In genomic region chr18:58316943-58317342, GRCh38 we compare ENCODE assay signal across 8 cellular contexts.
DNase-seq lines count a peak whose midpoint lies in the region; ATAC-seq and TF ChIP-seq lines count a peak whose summit lies in the region.

No MANE protein-coding gene starts in this region.

- TF ChIP-seq CTCF in GM12865 (IDR thresholded peaks at IDR 0.05; ENCODE audit: insufficient read depth, low read depth, low read length, missing control alignments) (no peak), HCT116 (IDR thresholded peaks at IDR 0.05 in 2 of 3, conservative IDR thresholded peaks at IDR 0.05 in 1 of 3; ENCODE audit: borderline replicate concordance in 1 of 3, insufficient read depth in 1 of 3, low read depth in 2 of 3, low read length in 2 of 3) (no peak), astrocyte of the spinal cord (IDR thresholded peaks at IDR 0.05; ENCODE audit: low read depth, low read length) (no peak), nephron progenitor cell (IDR thresholded peaks at IDR 0.05) (no peak)

- H3K9me3 Mint-ChIP-seq in nephron progenitor cell: no peaks in the 10 kb centered on the region

- peaks cover 8% of the 10 kb centered on the region for H3K27me3 Mint-ChIP-seq in nephron progenitor cell (ENCODE audit: low read depth, poor library complexity)

- in situ Hi-C loops in astrocyte of the spinal cord (cut with HindIII; ENCODE audit: low sequenced_read_pairs): no loop called here

- DNase-seq in GM12865 (ENCODE audit: low read depth): peak; percentile 35
- no peak for DNase-seq in HCT116 (ENCODE audit: low read depth, low spot score)
- DNase-seq in astrocyte of the spinal cord (ENCODE audit: low read depth, low spot score): peak; percentile 39
- DNase-seq in nephron progenitor cell: no peak
- no peak for DNase-seq in NCI-H748 treated with DMSO at 0.1 percent for 48 hours (lab: John Stamatoyannopoulos, UW)
- DNase-seq in NCI-H128 (lab: John Stamatoyannopoulos, UW; ENCODE audit: unreplicated experiment): no peak
- no peak for DNase-seq in NCI-H446 (lab: John Stamatoyannopoulos, UW)

- POLR2A ChIA-PET in HCT116 (lab: Charles Lee): no interaction called here

- H3K36me3 ChIP-seq in HCT116 (ENCODE audit: control insufficient read depth in 1 of 2, insufficient read depth in 2 of 2, low read length in 2 of 2): no peaks in the 10 kb centered on the region

- H4K20me1 ChIP-seq in HCT116 (ENCODE audit: insufficient read depth): no peaks in the 10 kb centered on the region

- 0 out of 2 replicates have a peak overlapping the region, but pooled peaks have one; percentile 57 for H3K9ac ChIP-seq in HCT116 (ENCODE audit: low read length)

- ATAC-seq in HCT116 (no peak), HG02623 (IDR thresholded peaks at IDR 0.05; ENCODE audit: unreplicated experiment) (no peak)

- TF ChIP-seq RAD21 in HCT116 (IDR thresholded peaks at IDR 0.05; ENCODE audit: low read depth): no peak

- H3K4me2 ChIP-seq in HCT116 (ENCODE audit: low read length): no peak overlapping the region

- H3K4me3 ChIP-seq in GM12865 (ENCODE audit: low read depth, low read length): no peak overlapping the region
- H3K4me3 ChIP-seq in HCT116 (replicated peaks in 1 of 2; ENCODE audit: low read depth in 1 of 2, low read length in 2 of 2): no peak overlapping the region
- H3K4me3 ChIP-seq in astrocyte of the spinal cord (ENCODE audit: low read depth, low read length): no peak overlapping the region

- H3K4me1 ChIP-seq in HCT116 (ENCODE audit: control insufficient read depth in 1 of 2, insufficient read depth in 2 of 2, low read length in 2 of 2): peaks cover 46 to 63% of the 10 kb centered on the region in 2 experiments

- intact Hi-C loops in HCT116 (cut with micrococcal nuclease): no loop called here

- CTCF ChIA-PET in HCT116 (lab: Charles Lee): interaction anchor here (1.4 kb wide), 1 partner anchor 435 kb away, joined by 3 read pairs; no protein-coding TSS in a partner anchor

- H2AFZ ChIP-seq in HCT116 (ENCODE audit: low read depth, low read length, poor library complexity, severe bottlenecking): no peak overlapping the region

- H3K27ac ChIP-seq in HCT116 (ENCODE audit: low read depth, low read length): no peak overlapping the region

- no peaks in the 10 kb centered on the region for H3K27me3 ChIP-seq in HCT116 (ENCODE audit: insufficient read depth, low read length)

- TF ChIP-seq POLR2A in HCT116 (IDR thresholded peaks at IDR 0.05; ENCODE audit: borderline replicate concordance, extremely low read depth, insufficient read depth, insufficient read length): no peak

- no peaks in the 10 kb centered on the region for H3K79me2 ChIP-seq in HCT116 (ENCODE audit: insufficient read depth, low read length)

- no TSS peak for BruUV-seq in HCT116 (replicated peaks; lab: Mats Ljungman, UMichigan)

- no peaks in the 10 kb centered on the region for H3K9me2 ChIP-seq in HCT116 (ENCODE audit: insufficient read depth)

- H3K4me1 Mint-ChIP-seq in nephron progenitor cell: peaks cover 38% of the 10 kb centered on the region

- RAD21 ChIA-PET in HCT116 (lab: Charles Lee; ENCODE audit: low non-redundant PET in 1 of 2, low total read pairs in 2 of 2, uncharacterized antibody in 2 of 2, unreplicated experiment in 2 of 2): no interaction called here

- peak overlapping the region; percentile 4 for H3K27ac Mint-ChIP-seq in nephron progenitor cell

- H3K36me3 Mint-ChIP-seq in nephron progenitor cell (ENCODE audit: low read depth): no peaks in the 10 kb centered on the region

- H3K4me3 Mint-ChIP-seq in nephron progenitor cell: no peak overlapping the region

- H3K9me3 ChIP-seq in HCT116 (ENCODE audit: control insufficient read depth in 1 of 2, insufficient read depth in 1 of 2, low read depth in 1 of 2, low read length in 2 of 2): no peaks in the 10 kb centered on the region

TF ChIP-seq in HCT116, 20 proteins besides CTCF, POLR2A, EP300 and RAD21:
- TF ChIP-seq SRF (IDR thresholded peaks at IDR 0.05; ENCODE audit: low read depth) (no peak), CBX3 (IDR thresholded peaks at IDR 0.05; ENCODE audit: low read depth) (no peak), EZH2phosphoT487 (IDR thresholded peaks at IDR 0.05; ENCODE audit: borderline replicate concordance) (no peak), ZNF274 (IDR thresholded peaks at IDR 0.05; ENCODE audit: low read depth, low read length) (no peak), ATF3 (IDR thresholded peaks at IDR 0.05) (no peak), FOSL1 (IDR thresholded peaks at IDR 0.05; ENCODE audit: low read depth) (no peak), SIN3A (IDR thresholded peaks at IDR 0.05; ENCODE audit: low read depth) (no peak), EGR1 (IDR thresholded peaks at IDR 0.05; ENCODE audit: low read depth) (no peak), ZFX (IDR thresholded peaks at IDR 0.05) (no peak), TCF7L2 (IDR thresholded peaks at IDR 0.05; ENCODE audit: borderline replicate concordance, extremely low read depth, insufficient read depth, insufficient read length) (no peak), EZH2 (IDR thresholded peaks at IDR 0.05) (no peak)

Comparison
In these comparisons a context has a peak if more than half of its experiments do, and no peak if none do; other contexts are left out.
1. DNase-seq: peak in GM12865 (single experiment) and astrocyte of the spinal cord (single experiment); none in HCT116 (single experiment), nephron progenitor cell (single experiment), NCI-H748 treated with DMSO at 0.1 percent for 48 hours (single experiment), NCI-H128 (single experiment) and NCI-H446 (0 of 2).